In genomic region chr12:1839956-1840550, GRCh38 we compare ENCODE assay signal across 1 cellular context.
TF ChIP-seq lines count a peak whose summit lies in the region.

No MANE protein-coding gene starts in this region.

TF ChIP-seq in GM23338, 12 proteins besides CTCF, POLR2A, EP300 and RAD21 (continued from another document):
- TF ChIP-seq ZNF462 (CRISPR knock-in tag; IDR thresholded peaks at IDR 0.05) = no peak
